8 cellular contexts compared by ENCODE assay signal in the genomic region with DNA sequence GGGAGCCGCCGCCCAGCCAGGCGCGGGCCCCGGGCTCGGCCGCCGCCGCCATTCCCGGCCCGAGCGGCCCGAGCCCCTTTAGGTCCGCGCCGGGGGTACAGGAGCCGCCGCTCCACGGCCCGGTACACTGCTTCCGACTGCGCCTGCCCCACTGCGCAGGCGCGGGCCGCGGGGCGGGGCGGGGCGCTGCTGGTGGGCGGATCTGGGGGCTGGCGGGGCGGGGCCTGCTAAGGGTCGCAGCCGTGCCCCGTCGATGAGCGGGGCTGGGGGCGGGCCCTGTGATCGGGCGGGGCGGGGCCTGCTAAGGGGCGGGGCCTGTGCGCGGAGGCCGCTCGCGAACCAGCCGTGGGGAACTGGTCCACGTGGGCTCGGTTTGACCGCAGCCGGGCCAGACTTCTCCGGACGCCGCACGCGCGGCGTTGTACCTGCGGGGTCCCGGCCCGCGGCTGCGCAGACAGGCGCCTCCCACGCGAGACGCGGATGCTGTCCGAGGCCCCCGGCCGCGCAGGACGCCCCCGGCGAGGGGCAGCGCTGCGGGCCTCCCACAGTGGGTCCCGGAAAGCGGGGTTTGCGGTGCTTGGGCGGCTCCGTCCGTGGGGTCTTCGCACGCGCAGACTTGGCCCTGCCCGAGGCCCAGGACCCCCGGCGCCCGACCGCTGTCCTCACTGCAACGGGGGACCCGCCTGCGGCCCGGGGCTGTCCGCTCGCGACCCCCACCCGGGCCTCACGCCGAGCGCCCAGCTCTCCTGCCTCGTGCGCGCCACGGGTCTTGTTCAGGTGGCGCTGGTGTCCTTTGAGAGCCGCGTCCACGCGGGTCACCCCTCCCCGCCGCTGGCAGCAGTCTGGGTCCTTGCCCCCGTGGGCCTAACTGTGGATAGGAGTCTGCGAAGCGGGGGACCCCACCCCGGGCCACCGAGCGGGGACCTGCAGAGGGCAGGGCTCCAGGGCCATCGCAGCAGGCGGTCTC. TPM values are rescaled to one million over a fixed set of nuclear protein-coding genes. Genes with fewer than 3 reads are reported as not detected.
A peak's percentile ranks its signal among the peaks of the same experiment; 100 is the strongest.
DNase-seq lines count a peak whose midpoint lies in the region; ATAC-seq and TF ChIP-seq lines count a peak whose summit lies in the region.

A gene with protein sequence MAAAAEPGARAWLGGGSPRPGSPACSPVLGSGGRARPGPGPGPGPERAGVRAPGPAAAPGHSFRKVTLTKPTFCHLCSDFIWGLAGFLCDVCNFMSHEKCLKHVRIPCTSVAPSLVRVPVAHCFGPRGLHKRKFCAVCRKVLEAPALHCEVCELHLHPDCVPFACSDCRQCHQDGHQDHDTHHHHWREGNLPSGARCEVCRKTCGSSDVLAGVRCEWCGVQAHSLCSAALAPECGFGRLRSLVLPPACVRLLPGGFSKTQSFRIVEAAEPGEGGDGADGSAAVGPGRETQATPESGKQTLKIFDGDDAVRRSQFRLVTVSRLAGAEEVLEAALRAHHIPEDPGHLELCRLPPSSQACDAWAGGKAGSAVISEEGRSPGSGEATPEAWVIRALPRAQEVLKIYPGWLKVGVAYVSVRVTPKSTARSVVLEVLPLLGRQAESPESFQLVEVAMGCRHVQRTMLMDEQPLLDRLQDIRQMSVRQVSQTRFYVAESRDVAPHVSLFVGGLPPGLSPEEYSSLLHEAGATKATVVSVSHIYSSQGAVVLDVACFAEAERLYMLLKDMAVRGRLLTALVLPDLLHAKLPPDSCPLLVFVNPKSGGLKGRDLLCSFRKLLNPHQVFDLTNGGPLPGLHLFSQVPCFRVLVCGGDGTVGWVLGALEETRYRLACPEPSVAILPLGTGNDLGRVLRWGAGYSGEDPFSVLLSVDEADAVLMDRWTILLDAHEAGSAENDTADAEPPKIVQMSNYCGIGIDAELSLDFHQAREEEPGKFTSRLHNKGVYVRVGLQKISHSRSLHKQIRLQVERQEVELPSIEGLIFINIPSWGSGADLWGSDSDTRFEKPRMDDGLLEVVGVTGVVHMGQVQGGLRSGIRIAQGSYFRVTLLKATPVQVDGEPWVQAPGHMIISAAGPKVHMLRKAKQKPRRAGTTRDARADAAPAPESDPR (minus strand): TSS at position 139 of the 967 bp plus-strand sequence. CDS start 87 bp downstream, at position 52.

- H3K9me3 ChIP-seq in left lung, result no peaks in the 10 kb centered on the region

- TF ChIP-seq CTCF in GM13976 (IDR thresholded peaks at IDR 0.05; ENCODE audit: borderline replicate concordance, control extremely low read depth, extremely low read depth, insufficient read depth, missing control alignments) (no peak), left lung (IDR thresholded peaks at IDR 0.05) (no peak)

- H3K27ac ChIP-seq in left lung, result no peak within 1 kb of the TSS

- intact Hi-C loops in activated CD4-positive, alpha-beta T cell treated with anti-CD3 and anti-CD28 coated beads, Interleukin-2, amount 10 ng/mL, durations not matched to agents 24 days and 14 days (cut with micrococcal nuclease), result loop anchor here (1.0 kb wide), 4 partner anchors 13 to 192 kb away; no protein-coding TSS in a partner anchor
- intact Hi-C loops in left lung (cut with DNase I), result no loop called here

- no peaks in the 10 kb centered on the region for H3K27me3 Mint-ChIP-seq in activated CD4-positive, alpha-beta T cell treated with anti-CD3 and anti-CD28 coated beads, Interleukin-2, amount 10 ng/mL, durations not matched to agents 24 days and 14 days

- H3K27ac Mint-ChIP-seq in activated CD4-positive, alpha-beta T cell treated with anti-CD3 and anti-CD28 coated beads, Interleukin-2, amount 10 ng/mL, durations not matched to agents 24 days and 14 days, result no peak within 1 kb of the TSS

- no peaks in the 10 kb centered on the region for H3K36me3 ChIP-seq in left lung

- no peaks in the 10 kb centered on the region for H3K9me3 Mint-ChIP-seq in activated CD4-positive, alpha-beta T cell treated with anti-CD3 and anti-CD28 coated beads, Interleukin-2, amount 10 ng/mL, durations not matched to agents 24 days and 14 days

- peak within 1 kb of the TSS; percentile 65 to 71 for H3K4me3 ChIP-seq in left lung

- peaks cover 5% of the 10 kb centered on the region for H3K4me1 Mint-ChIP-seq in activated CD4-positive, alpha-beta T cell treated with anti-CD3 and anti-CD28 coated beads, Interleukin-2, amount 10 ng/mL, durations not matched to agents 24 days and 14 days

- no peaks in the 10 kb centered on the region for H3K36me3 Mint-ChIP-seq in activated CD4-positive, alpha-beta T cell treated with anti-CD3 and anti-CD28 coated beads, Interleukin-2, amount 10 ng/mL, durations not matched to agents 24 days and 14 days (ENCODE audit: low read depth)

- H3K4me3 Mint-ChIP-seq in activated CD4-positive, alpha-beta T cell treated with anti-CD3 and anti-CD28 coated beads, Interleukin-2, amount 10 ng/mL, durations not matched to agents 24 days and 14 days, result peak within 1 kb of the TSS; percentile 67

- DNase-seq in GM13976 (ENCODE audit: low spot score) (peak; percentile 100), NCI-H2171 (lab: John Stamatoyannopoulos, UW) (peak; percentile 24), dedifferentiated amniotic fluid mesenchymal stem cell (ENCODE audit: extremely low spot score) (peak; percentile 74), left lung (peak; percentile 90 to 97), SHP77 (lab: John Stamatoyannopoulos, UW) (no peak)
- DNase-seq in activated CD4-positive, alpha-beta T cell treated with anti-CD3 and anti-CD28 coated beads, Interleukin-2, amount 10 ng/mL, durations not matched to agents 24 days and 14 days, result peak; percentile 95
- peak; percentile 86 for DNase-seq in stimulated activated CD4-positive, alpha-beta T cell treated with anti-CD3 and anti-CD28 coated beads, Interleukin-1b, Interleukin-23, amount 100 ng/mL, for 48 hours

- no peaks in the 10 kb centered on the region for H3K27me3 ChIP-seq in left lung

- peaks cover 12 to 36% of the 10 kb centered on the region in 2 donors for H3K4me1 ChIP-seq in left lung

- ATAC-seq in HG02759 (IDR thresholded peaks at IDR 0.05; ENCODE audit: unreplicated experiment) (peak; percentile 81), left lung (peak; percentile 98)

- in situ Hi-C loops in GM13976 (cut with MboI; ENCODE audit: low sequenced_read_pairs, unreplicated experiment), result no loop called here

RNA-seq across cellular contexts. Expression of the gene that starts here (rescaled TPM):
- 15.2 and 16.6 TPM in 2 replicates for total RNA-seq in activated CD4-positive, alpha-beta T cell treated with anti-CD3 and anti-CD28 coated beads, Interleukin-2, amount 10 ng/mL, durations not matched to agents 24 days and 14 days
- total RNA-seq in left lung, result 10 to 100 TPM; 15.8 to 19.8 TPM

Comparison
In these comparisons a context has a peak if more than half of its experiments do, and no peak if none do; other contexts are left out.
1. DNase-seq: peak in GM13976 (single experiment), NCI-H2171 (single experiment), activated CD4-positive, alpha-beta T cell treated with anti-CD3 and anti-CD28 coated beads, Interleukin-2, amount 10 ng/mL, durations not matched to agents 24 days and 14 days (single experiment), dedifferentiated amniotic fluid mesenchymal stem cell (single experiment), left lung (2 of 2) and stimulated activated CD4-positive, alpha-beta T cell treated with anti-CD3 and anti-CD28 coated beads, Interleukin-1b, Interleukin-23, amount 100 ng/mL, for 48 hours (single experiment); none in SHP77 (0 of 2).